In genomic region chr3:83971693-83972092, GRCh38 we compare ENCODE assay signal across 16 cellular contexts.
A peak's percentile ranks its signal among the peaks of the same experiment; 100 is the strongest.
DNase-seq lines count a peak whose midpoint lies in the region; ATAC-seq and TF ChIP-seq lines count a peak whose summit lies in the region.
"Had no signal": no experiment of that assay in that cellular context is flagged by ENCODE, and none has a peak within 500 bp of the region (broad histone marks: within the 10 kb centered on the region; RNA-seq: fewer than 3 reads in every experiment).

No MANE protein-coding gene starts in this region.

- H3K4me3 Mint-ChIP-seq in naive thymus-derived CD4-positive, alpha-beta T cell = no peak overlapping the region
- H3K4me3 Mint-ChIP-seq: CD4-positive, alpha-beta memory T cell; H9 had no signal

- H3K4me3 ChIP-seq in OCI-LY3 (ENCODE audit: low read length) (no peak overlapping the region), SU-DHL-6 (ENCODE audit: insufficient read depth, low read length, poor library complexity, severe bottlenecking) (no peak overlapping the region)
- no peak overlapping the region for H3K4me3 ChIP-seq in naive thymus-derived CD4-positive, alpha-beta T cell (ENCODE audit: low read length)

- no peaks in the 10 kb centered on the region for H3K27me3 Mint-ChIP-seq in naive thymus-derived CD4-positive, alpha-beta T cell
- H3K27me3 Mint-ChIP-seq: CD4-positive, alpha-beta memory T cell had no signal

- no peaks in the 10 kb centered on the region for H3K36me3 ChIP-seq in OCI-LY3 (replicated peaks; ENCODE audit: low read depth, low read length)
- H3K36me3 ChIP-seq in SU-DHL-6 (ENCODE audit: low read length) = no peaks in the 10 kb centered on the region
- no peaks in the 10 kb centered on the region for H3K36me3 ChIP-seq in naive thymus-derived CD4-positive, alpha-beta T cell (ENCODE audit: control insufficient read depth in 2 of 3, insufficient read depth in 3 of 3, low read length in 3 of 3)
- H3K36me3 ChIP-seq: BE2C had no signal

- no peaks in the 10 kb centered on the region for H3K4me1 Mint-ChIP-seq in naive thymus-derived CD4-positive, alpha-beta T cell
- H3K4me1 Mint-ChIP-seq: CD4-positive, alpha-beta memory T cell had no signal

- no peak overlapping the region for H3K9ac ChIP-seq in OCI-LY3 (ENCODE audit: low read length)
- H3K9ac ChIP-seq in SU-DHL-6 (ENCODE audit: low read length) = no peak overlapping the region

- no peak overlapping the region for H3K27ac Mint-ChIP-seq in naive thymus-derived CD4-positive, alpha-beta T cell
- H3K27ac Mint-ChIP-seq: CD4-positive, alpha-beta memory T cell; H9 had no signal

- TF ChIP-seq CTCF in OCI-LY3 (IDR thresholded peaks at IDR 0.05; ENCODE audit: low read depth, low read length) = no peak
- no peak for TF ChIP-seq CTCF in SU-DHL-6 (IDR thresholded peaks at IDR 0.05; ENCODE audit: insufficient read depth, low read length, poor library complexity, severe bottlenecking)

- H3K9me3 Mint-ChIP-seq in naive thymus-derived CD4-positive, alpha-beta T cell = peaks cover 4 to 28% (median 11%) of the 10 kb centered on the region in 11 donors

- CTCF ChIA-PET in naive thymus-derived CD4-positive, alpha-beta T cell (lab: Charles Lee) = no interaction called here

- ATAC-seq in GM21381 (IDR thresholded peaks at IDR 0.05; ENCODE audit: unreplicated experiment) = no peak
- no peak for ATAC-seq in naive thymus-derived CD4-positive, alpha-beta T cell

- H3K36me3 Mint-ChIP-seq in naive thymus-derived CD4-positive, alpha-beta T cell = peaks cover 0 to 5% (median 0%) of the 10 kb centered on the region in 5 donors
- H3K36me3 Mint-ChIP-seq: CD4-positive, alpha-beta memory T cell had no signal

- POLR2A ChIA-PET in naive thymus-derived CD4-positive, alpha-beta T cell (lab: Charles Lee) = no interaction called here

- intact Hi-C loops in naive thymus-derived CD4-positive, alpha-beta T cell (cut with micrococcal nuclease) = no loop called here

- H3K27ac ChIP-seq in OCI-LY3 (ENCODE audit: low read length) = no peak overlapping the region
- H3K27ac ChIP-seq in SU-DHL-6 (ENCODE audit: low read depth, low read length) = no peak overlapping the region
- H3K27ac ChIP-seq in naive thymus-derived CD4-positive, alpha-beta T cell (ENCODE audit: low read depth, low read length) = no peak overlapping the region
- H3K27ac ChIP-seq: 22Rv1, C4-2B, HL-60 had no signal

- H2AFZ ChIP-seq in OCI-LY3 (ENCODE audit: low read depth, low read length) (no peak overlapping the region; the same call in 1 of the 2 replicates), SU-DHL-6 (ENCODE audit: low read depth, low read length, severe bottlenecking) (peak overlapping the region; percentile 57)

- H3K4me1 ChIP-seq in OCI-LY3 (ENCODE audit: low read length) = peaks cover 18% of the 10 kb centered on the region
- no peaks in the 10 kb centered on the region for H3K4me1 ChIP-seq in naive thymus-derived CD4-positive, alpha-beta T cell (ENCODE audit: control insufficient read depth in 2 of 2, insufficient read depth in 2 of 2, low read length in 2 of 2)
- H3K4me1 ChIP-seq: BE2C had no signal

- H4K20me1 ChIP-seq in OCI-LY3 (ENCODE audit: insufficient read depth, low read length) = no peaks in the 10 kb centered on the region
- H4K20me1 ChIP-seq in SU-DHL-6 (ENCODE audit: low read depth, low read length) = no peaks in the 10 kb centered on the region

- H3F3A ChIP-seq in SU-DHL-6 (ENCODE audit: insufficient read depth) = no peaks in the 10 kb centered on the region

- H3K79me2 ChIP-seq in OCI-LY3 (ENCODE audit: low read length) (no peaks in the 10 kb centered on the region), SU-DHL-6 (ENCODE audit: insufficient read depth, low read length) (no peaks in the 10 kb centered on the region)

- H3K9me3 ChIP-seq in OCI-LY3 (ENCODE audit: insufficient read depth, low read length) (no peaks in the 10 kb centered on the region), SU-DHL-6 (ENCODE audit: insufficient read depth, low read length) (peaks cover 7% of the 10 kb centered on the region; the same call in 1 of the 2 replicates)
- H3K9me3 ChIP-seq in naive thymus-derived CD4-positive, alpha-beta T cell (ENCODE audit: control insufficient read depth in 2 of 3, low read length in 3 of 3) = peaks cover 0 to 4% (median 0%) of the 10 kb centered on the region in 3 experiments
- H3K9me3 ChIP-seq: BE2C had no signal

- H3K4me2 ChIP-seq in OCI-LY3 (ENCODE audit: low read length) (peak overlapping the region; percentile 5), SU-DHL-6 (ENCODE audit: low read depth, low read length, poor library complexity, severe bottlenecking) (no peak overlapping the region)

- DNase-seq in DMS53 (lab: John Stamatoyannopoulos, UW) (peak; percentile 0), DMS53 treated with DMSO at 0.1 percent for 48 hours (lab: John Stamatoyannopoulos, UW; ENCODE audit: unreplicated experiment) (no peak)
- DNase-seq in effector CD4-positive, alpha-beta T cell = no peak
- DNase-seq in activated effector memory CD4-positive, alpha-beta T cell treated with Interleukin-2 at 50 U/mL for 16 hours = no peak
- DNase-seq in naive thymus-derived CD4-positive, alpha-beta T cell = no peak
- DNase-seq: BE2C; CD4-positive, alpha-beta memory T cell; DMS153; GOT3; H9 had no signal

- H3K27me3 ChIP-seq in OCI-LY3 (ENCODE audit: low read depth, low read length) (no peaks in the 10 kb centered on the region), SU-DHL-6 (ENCODE audit: low read length) (no peaks in the 10 kb centered on the region)
- no peaks in the 10 kb centered on the region for H3K27me3 ChIP-seq in naive thymus-derived CD4-positive, alpha-beta T cell (ENCODE audit: control insufficient read depth in 2 of 2, insufficient read depth in 2 of 2, low read length in 2 of 2)
- H3K27me3 ChIP-seq: BE2C had no signal

- no peaks in the 10 kb centered on the region for H3K9me2 ChIP-seq in SU-DHL-6 (replicated peaks; ENCODE audit: insufficient read depth, low read length)
